Comparison of ENCODE assay signal across 8 cellular contexts in genomic region chr2:11129598-11130449, GRCh38. TPM values are rescaled to one million over a fixed set of nuclear protein-coding genes. Genes with fewer than 3 reads are reported as not detected.
DNase-seq lines count a peak whose midpoint lies in the region; ATAC-seq, FAIRE-seq and TF ChIP-seq lines count a peak whose summit lies in the region.

No MANE protein-coding gene starts in this region.

- no peaks in the 10 kb centered on the region for H3K27me3 Mint-ChIP-seq in T-helper 17 cell

- peak overlapping the region; percentile 38 for H3K27ac ChIP-seq in layer of hippocampus (ENCODE audit: low read depth, low read length)

- H3K27ac Mint-ChIP-seq in T-helper 17 cell, result peak overlapping the region; percentile 54

- H3K4me1 Mint-ChIP-seq in T-helper 17 cell, result peaks cover 18% of the 10 kb centered on the region

- ATAC-seq in GM19395 (IDR thresholded peaks at IDR 0.05; ENCODE audit: unreplicated experiment) (peak; percentile 73), T-helper 17 cell (peak; percentile 93)

- FAIRE-seq in HTR-8/SVneo (lab: Jason Lieb, UNC), result no peak

- H3K4me3 ChIP-seq in AG10803 (ENCODE audit: low read length) (peak overlapping the region; percentile 22), astrocyte of the spinal cord (ENCODE audit: low read depth, low read length) (peak overlapping the region; percentile 23)

- DNase-seq in AG10803 (ENCODE audit: low read depth) (no peak), HTR-8/SVneo (ENCODE audit: insufficient read length, low spot score) (peak; percentile 54), T-helper 17 cell (peak; percentile 68 to 82 (median 79)), astrocyte of the spinal cord (ENCODE audit: low read depth, low spot score) (no peak), NCI-H510A treated with DMSO at 0.1 percent for 48 hours (lab: John Stamatoyannopoulos, UW) (no peak)
- peak; percentile 78 for DNase-seq in stimulated activated CD4-positive, alpha-beta T cell treated with anti-CD3 and anti-CD28 coated beads, Interleukin-4, amount 100 ng/mL, for 1 hour

- H3K27me3 ChIP-seq in layer of hippocampus (ENCODE audit: control insufficient read depth, insufficient read depth, low read length), result no peaks in the 10 kb centered on the region

- TF ChIP-seq CTCF in AG10803 (conservative IDR thresholded peaks at IDR 0.05; ENCODE audit: low read length) (no peak), astrocyte of the spinal cord (IDR thresholded peaks at IDR 0.05; ENCODE audit: low read depth, low read length) (peak; percentile 38)

- no peaks in the 10 kb centered on the region for H3K36me3 Mint-ChIP-seq in T-helper 17 cell (ENCODE audit: low read depth)

- no peaks in the 10 kb centered on the region for H3K9me3 ChIP-seq in T-helper 17 cell (ENCODE audit: control insufficient read depth, low read length, poor library complexity, severe bottlenecking)

- peak overlapping the region; percentile 78 for H3K4me3 Mint-ChIP-seq in T-helper 17 cell

- in situ Hi-C loops in astrocyte of the spinal cord (cut with HindIII; ENCODE audit: low sequenced_read_pairs), result no loop called here

RNA-seq across cellular contexts. Expression of gene SLC66A3, which starts 25.4 kb away (rescaled TPM):
- 10 to 100 TPM; 18.8 to 20.8 TPM for total RNA-seq in T-helper 17 cell

Comparison
In these comparisons a context has a peak if more than half of its experiments do, and no peak if none do; other contexts are left out.
1. DNase-seq: peak in HTR-8/SVneo (single experiment), T-helper 17 cell (3 of 3) and stimulated activated CD4-positive, alpha-beta T cell treated with anti-CD3 and anti-CD28 coated beads, Interleukin-4, amount 100 ng/mL, for 1 hour (single experiment); none in AG10803 (single experiment), astrocyte of the spinal cord (single experiment) and NCI-H510A treated with DMSO at 0.1 percent for 48 hours (single experiment).